23 cellular contexts compared by ENCODE assay signal in the genomic region with DNA sequence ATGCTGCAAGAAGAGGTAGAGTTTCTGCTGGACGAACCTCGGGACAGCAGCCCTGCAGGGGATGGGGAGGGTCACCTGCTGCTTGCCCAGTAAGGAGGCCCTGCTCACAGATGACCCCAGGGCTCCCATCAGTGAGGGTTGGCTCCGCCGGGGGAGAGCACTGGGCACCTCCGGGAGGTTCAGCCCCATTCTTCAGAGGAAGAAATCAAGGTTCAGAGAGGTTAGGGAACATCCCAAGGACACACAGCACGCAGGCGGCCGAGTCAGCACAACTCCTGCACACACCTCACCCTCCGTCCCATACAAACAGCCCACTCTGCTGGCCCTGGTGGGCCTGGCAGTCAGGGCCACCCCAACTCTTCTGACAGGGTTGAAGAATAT. TPM values are rescaled to one million over a fixed set of nuclear protein-coding genes. Genes with fewer than 3 reads are reported as not detected.
A peak's percentile ranks its signal among the peaks of the same experiment; 100 is the strongest.
DNase-seq lines count a peak whose midpoint lies in the region; ATAC-seq and TF ChIP-seq lines count a peak whose summit lies in the region.
"Had no signal": no experiment of that assay in that cellular context is flagged by ENCODE, and none has a peak within 500 bp of the region (broad histone marks: within the 10 kb centered on the region; RNA-seq: fewer than 3 reads in every experiment).

No MANE protein-coding gene starts in this region.

- H3K27me3 Mint-ChIP-seq in natural killer cell (ENCODE audit: low read depth in 2 of 2) (no peaks in the 10 kb centered on the region), endodermal cell (ENCODE audit: insufficient read depth) (no peaks in the 10 kb centered on the region)
- H3K27me3 Mint-ChIP-seq in natural killer cell treated with Interleukin-12 subunit alpha and Interleukin-12 subunit beta and Interleukin-15 and Interleukin-18, amount 100 ng/mL, for 72 hours: no peaks in the 10 kb centered on the region
- H3K27me3 Mint-ChIP-seq: CD4-positive, alpha-beta memory T cell; central memory CD8-positive, alpha-beta T cell; T-helper 17 cell had no signal

- DNase-seq in natural killer cell (no peak), endodermal cell (no peak), upper lobe of right lung (peak; percentile 53), RPMI8226 (no peak), vagina (ENCODE audit: extremely low spot score in 2 of 2) (no peak)
- no peak for DNase-seq in natural killer cell treated with Interleukin-12 subunit alpha and Interleukin-12 subunit beta and Interleukin-15 and Interleukin-18, amount 100 ng/mL, for 72 hours (ENCODE audit: low spot score)
- DNase-seq: activated CD4-positive, alpha-beta T cell treated with anti-CD3 and anti-CD28 coated beads, Interleukin-2, amount 50 U/mL, for 48 hours; activated naive CD4-positive, alpha-beta T cell treated with anti-CD3 and anti-CD28 coated beads for 36 hours; activated T-cell treated with anti-CD3 and anti-CD28 coated beads, Interleukin-2, amount 50 U/mL, for 4 hours; CD4-positive, alpha-beta memory T cell; foreskin melanocyte; GDM1; NCI-H1417 treated with DMSO at 0.1 percent for 48 hours; stimulated activated CD4-positive, alpha-beta T cell treated with anti-CD3 and anti-CD28 coated beads, Interleukin-2, amount 100 ng/mL, for 24 hours; stimulated activated naive CD4-positive, alpha-beta T cell treated with Interleukin-2 at 50 U/mL for 16 hours; T-helper 17 cell had no signal

- peak overlapping the region; percentile 36 to 46 for H3K27ac Mint-ChIP-seq in natural killer cell
- no peak overlapping the region for H3K27ac Mint-ChIP-seq in natural killer cell treated with Interleukin-12 subunit alpha and Interleukin-12 subunit beta and Interleukin-15 and Interleukin-18, amount 100 ng/mL, for 72 hours
- H3K27ac Mint-ChIP-seq in endodermal cell: peak overlapping the region; percentile 74
- H3K27ac Mint-ChIP-seq: activated naive CD4-positive, alpha-beta T cell treated with anti-CD3 and anti-CD28 coated beads for 36 hours; nephron had no signal

- H3K4me1 Mint-ChIP-seq in natural killer cell (peaks cover 10 to 14% of the 10 kb centered on the region in 2 donors), endodermal cell (peaks cover 2% of the 10 kb centered on the region)
- H3K4me1 Mint-ChIP-seq in natural killer cell treated with Interleukin-12 subunit alpha and Interleukin-12 subunit beta and Interleukin-15 and Interleukin-18, amount 100 ng/mL, for 72 hours (ENCODE audit: low read depth in 2 of 2): peaks cover 9 to 14% of the 10 kb centered on the region in 2 donors
- H3K4me1 Mint-ChIP-seq: nephron had no signal

- H3K9me3 ChIP-seq in endodermal cell (ENCODE audit: control insufficient read depth, low read length) (no peaks in the 10 kb centered on the region), upper lobe of right lung (no peaks in the 10 kb centered on the region), vagina (no peaks in the 10 kb centered on the region)

- H3K36me3 ChIP-seq in endodermal cell (ENCODE audit: control insufficient read depth, insufficient read depth, low read length) (peaks cover 10% of the 10 kb centered on the region), upper lobe of right lung (peaks cover 5% of the 10 kb centered on the region), vagina (peaks cover 0 to 28% of the 10 kb centered on the region in 2 donors)

- ATAC-seq in natural killer cell: no peak
- ATAC-seq in natural killer cell treated with Interleukin-12 subunit alpha and Interleukin-12 subunit beta and Interleukin-15 and Interleukin-18, amount 100 ng/mL, for 72 hours: no peak
- ATAC-seq in upper lobe of right lung: no peak

- no peaks in the 10 kb centered on the region for H3K4me1 ChIP-seq in endodermal cell (ENCODE audit: control insufficient read depth, insufficient read depth, low read length)
- no peaks in the 10 kb centered on the region for H3K4me1 ChIP-seq in upper lobe of right lung
- H3K4me1 ChIP-seq in vagina: no peaks in the 10 kb centered on the region

- WGBS in endodermal cell (ENCODE audit: insufficient coverage in 1 of 2, insufficient read length in 1 of 2), 2 experiments: 91 to 100% methylated on average over 2 to 9 of the region's 9 CpGs

- no peaks in the 10 kb centered on the region for H3K36me3 Mint-ChIP-seq in natural killer cell
- H3K36me3 Mint-ChIP-seq in natural killer cell treated with Interleukin-12 subunit alpha and Interleukin-12 subunit beta and Interleukin-15 and Interleukin-18, amount 100 ng/mL, for 72 hours: no peaks in the 10 kb centered on the region
- H3K36me3 Mint-ChIP-seq in endodermal cell (ENCODE audit: low read depth): peaks cover 26% of the 10 kb centered on the region

- no peak overlapping the region for H3K9ac ChIP-seq in endodermal cell (ENCODE audit: extremely low read depth, low read length, poor library complexity, severe bottlenecking)

- no peak overlapping the region for H3K27ac ChIP-seq in endodermal cell (ENCODE audit: low read depth, low read length)
- H3K27ac ChIP-seq in upper lobe of right lung: no peak overlapping the region
- no peak overlapping the region for H3K27ac ChIP-seq in vagina

- H3K9me3 Mint-ChIP-seq in natural killer cell (no peaks in the 10 kb centered on the region), endodermal cell (no peaks in the 10 kb centered on the region)
- H3K9me3 Mint-ChIP-seq in natural killer cell treated with Interleukin-12 subunit alpha and Interleukin-12 subunit beta and Interleukin-15 and Interleukin-18, amount 100 ng/mL, for 72 hours: no peaks in the 10 kb centered on the region
- H3K9me3 Mint-ChIP-seq: activated naive CD4-positive, alpha-beta T cell treated with anti-CD3 and anti-CD28 coated beads for 36 hours; activated T-cell treated with anti-CD3 and anti-CD28 coated beads, Interleukin-2, amount 50 U/mL, for 4 hours; CD4-positive, alpha-beta memory T cell; central memory CD8-positive, alpha-beta T cell; nephron had no signal

- no peak for TF ChIP-seq POLR2A in vagina (IDR thresholded peaks at IDR 0.05)

- H3K4me3 Mint-ChIP-seq in natural killer cell: no peak overlapping the region
- no peak overlapping the region for H3K4me3 Mint-ChIP-seq in natural killer cell treated with Interleukin-12 subunit alpha and Interleukin-12 subunit beta and Interleukin-15 and Interleukin-18, amount 100 ng/mL, for 72 hours
- H3K4me3 Mint-ChIP-seq in endodermal cell: no peak overlapping the region
- H3K4me3 Mint-ChIP-seq: activated naive CD4-positive, alpha-beta T cell treated with anti-CD3 and anti-CD28 coated beads for 36 hours; activated T-cell treated with anti-CD3 and anti-CD28 coated beads, Interleukin-2, amount 50 U/mL, for 4 hours; CD4-positive, alpha-beta memory T cell; central memory CD8-positive, alpha-beta T cell; nephron; T-helper 17 cell had no signal

- TF ChIP-seq CTCF in natural killer cell (IDR thresholded peaks at IDR 0.05) (no peak), endodermal cell (conservative IDR thresholded peaks at IDR 0.05) (no peak), upper lobe of right lung (IDR thresholded peaks at IDR 0.05) (no peak), vagina (IDR thresholded peaks at IDR 0.05) (no peak)

- intact Hi-C loops in natural killer cell (cut with micrococcal nuclease): no loop called here
- intact Hi-C loops in upper lobe of right lung (cut with DNase I): no loop called here
- intact Hi-C loops in vagina (cut with DNase I): no loop called here

- H3K4me3 ChIP-seq in endodermal cell (ENCODE audit: low read length): no peak overlapping the region
- H3K4me3 ChIP-seq in upper lobe of right lung: no peak overlapping the region
- H3K4me3 ChIP-seq in vagina: no peak overlapping the region

- no peaks in the 10 kb centered on the region for H3K27me3 ChIP-seq in endodermal cell (ENCODE audit: control insufficient read depth, insufficient read depth, low read length, poor library complexity, severe bottlenecking)
- no peaks in the 10 kb centered on the region for H3K27me3 ChIP-seq in upper lobe of right lung
- H3K27me3 ChIP-seq in vagina: no peaks in the 10 kb centered on the region

RNA-seq across cellular contexts. Expression of gene CCDC74B, which starts 11.7 kb away (rescaled TPM):
- 1 to 10 TPM in 1 of 3 donors, under 1 TPM in 2; 0.25 to 1.4 (median 0.28) TPM for total RNA-seq in natural killer cell
- 1 to 10 TPM in 1 of 2 donors, under 1 TPM in 1; 0.83 to 1.7 TPM for total RNA-seq in natural killer cell treated with Interleukin-12 subunit alpha and Interleukin-12 subunit beta and Interleukin-15 and Interleukin-18, amount 100 ng/mL, for 72 hours
- total RNA-seq in endodermal cell: 10 to 100 TPM in 1 of 2 donors, 1 to 10 TPM in 1; 8.7 to 10.4 TPM
- polyA plus RNA-seq in endodermal cell (2013, experiment 1 of 2): 30.4 TPM
- 32.4 TPM for polyA plus RNA-seq in endodermal cell (2013, experiment 2 of 2)
- 0.78 TPM for total RNA-seq in upper lobe of right lung
- 10.3 TPM for total RNA-seq in vagina
- total RNA-seq: skeletal muscle tissue had no signal
- polyA plus RNA-seq: CD4-positive, alpha-beta memory T cell had no signal

RNA-seq across cellular contexts. Expression of gene SMPD4, which starts 24.8 kb away (rescaled TPM):
- total RNA-seq in natural killer cell (10 to 100 TPM; 77.8 to 81.8 (median 79.0) TPM), endodermal cell (10 to 100 TPM; 81.6 to 93.9 TPM), upper lobe of right lung (41.4 TPM), vagina (45.2 TPM)
- total RNA-seq in natural killer cell treated with Interleukin-12 subunit alpha and Interleukin-12 subunit beta and Interleukin-15 and Interleukin-18, amount 100 ng/mL, for 72 hours: 100 to 1,000 TPM in 1 of 2 donors, 10 to 100 TPM in 1; 84.8 to 122 TPM
- 66.7 TPM for polyA plus RNA-seq in endodermal cell (2013, experiment 1 of 2)
- polyA plus RNA-seq in endodermal cell (2013, experiment 2 of 2): 60.4 TPM

RNA-seq across cellular contexts. Expression of gene MZT2B, which starts 25.4 kb away (rescaled TPM):
- 100 to 1,000 TPM; 101 to 152 (median 133) TPM for total RNA-seq in natural killer cell
- 100 to 1,000 TPM; 179 to 231 TPM for total RNA-seq in natural killer cell treated with Interleukin-12 subunit alpha and Interleukin-12 subunit beta and Interleukin-15 and Interleukin-18, amount 100 ng/mL, for 72 hours
- 100 to 1,000 TPM; 161 to 224 TPM for total RNA-seq in endodermal cell
- polyA plus RNA-seq in endodermal cell (2013, experiment 1 of 2): 222 TPM
- 208 TPM for polyA plus RNA-seq in endodermal cell (2013, experiment 2 of 2)
- total RNA-seq in upper lobe of right lung: 128 TPM
- 156 TPM for total RNA-seq in vagina

RNA-seq across cellular contexts. Expression of gene POTEF, which starts 27.6 kb away (rescaled TPM):
- not detected for total RNA-seq in natural killer cell
- total RNA-seq in natural killer cell treated with Interleukin-12 subunit alpha and Interleukin-12 subunit beta and Interleukin-15 and Interleukin-18, amount 100 ng/mL, for 72 hours: not detected
- 10 to 100 TPM in 1 of 2 donors, under 1 TPM in 1; 0.18 to 12.7 TPM for total RNA-seq in endodermal cell
- 0.18 TPM for polyA plus RNA-seq in endodermal cell (2013, experiment 1 of 2)
- polyA plus RNA-seq in endodermal cell (2013, experiment 2 of 2): 0.17 TPM
- not detected for total RNA-seq in upper lobe of right lung
- not detected for total RNA-seq in vagina
- total RNA-seq: activated naive CD4-positive, alpha-beta T cell treated with anti-CD3 and anti-CD28 coated beads for 36 hours; activated T-cell treated with anti-CD3 and anti-CD28 coated beads, Interleukin-2, amount 50 U/mL, for 4 hours; CD4-positive, alpha-beta memory T cell; kidney epithelial cell; M059J; mesenteric fat pad; skeletal muscle tissue; T-helper 17 cell had no signal
- polyA plus RNA-seq: aorta had no signal

RNA-seq across cellular contexts. Expression of gene TUBA3E, which starts 41.6 kb away (rescaled TPM):
- not detected for total RNA-seq in natural killer cell
- total RNA-seq in natural killer cell treated with Interleukin-12 subunit alpha and Interleukin-12 subunit beta and Interleukin-15 and Interleukin-18, amount 100 ng/mL, for 72 hours: not detected
- total RNA-seq in endodermal cell: not detected
- not detected for polyA plus RNA-seq in endodermal cell (2013, experiment 1 of 2)
- polyA plus RNA-seq in endodermal cell (2013, experiment 2 of 2): not detected
- total RNA-seq in upper lobe of right lung: not detected
- total RNA-seq in vagina: not detected
- total RNA-seq: activated naive CD4-positive, alpha-beta T cell treated with anti-CD3 and anti-CD28 coated beads for 36 hours; activated T-cell treated with anti-CD3 and anti-CD28 coated beads, Interleukin-2, amount 50 U/mL, for 4 hours; aorta; CD4-positive, alpha-beta memory T cell; kidney epithelial cell; M059J; mesenteric fat pad; skeletal muscle tissue; T-helper 17 cell had no signal
- polyA plus RNA-seq: CD4-positive, alpha-beta memory T cell had no signal

Comparison
In these comparisons a context has a peak if more than half of its experiments do, and no peak if none do; other contexts are left out.
1. H3K27ac Mint-ChIP-seq: peak in natural killer cell (2 of 2) and endodermal cell (single experiment); none in natural killer cell treated with Interleukin-12 subunit alpha and Interleukin-12 subunit beta and Interleukin-15 and Interleukin-18, amount 100 ng/mL, for 72 hours (0 of 2).